Comparison of ENCODE assay signal across 8 cellular contexts in genomic region chr19:1855040-1855827, GRCh38. TPM values are rescaled to one million over a fixed set of nuclear protein-coding genes. Genes with fewer than 3 reads are reported as not detected.
DNase-seq lines count a peak whose midpoint lies in the region; ATAC-seq and TF ChIP-seq lines count a peak whose summit lies in the region.

No MANE protein-coding gene starts in this region.

- H3K36me3 Mint-ChIP-seq in H9 (ENCODE audit: insufficient read depth in 1 of 3, low read depth in 3 of 3), result peaks cover 0 to 10% (median 0%) of the 10 kb centered on the region in 3 experiments; a peak in 2 of 7 replicates
- H3K36me3 Mint-ChIP-seq in activated CD4-positive, alpha-beta T cell treated with anti-CD3 and anti-CD28 coated beads for 36 hours (ENCODE audit: low read depth), result peaks cover 2% of the 10 kb centered on the region

- peak overlapping the region; percentile 87 to 88 (median 87); a peak in 6 of 7 replicates for H3K27ac Mint-ChIP-seq in H9
- H3K27ac Mint-ChIP-seq in activated CD4-positive, alpha-beta T cell treated with anti-CD3 and anti-CD28 coated beads for 36 hours, result peak overlapping the region; percentile 86

- peaks cover 6% of the 10 kb centered on the region for H3K23me2 ChIP-seq in H9 (ENCODE audit: insufficient read length, low read depth, low read length, poor library complexity, severe bottlenecking)

- H3K9me3 ChIP-seq in DOHH2 (ENCODE audit: control insufficient read depth, insufficient read depth, low read length), result no peaks in the 10 kb centered on the region
- no peaks in the 10 kb centered on the region for H3K9me3 ChIP-seq in H9 (ENCODE audit: control insufficient read depth, low read depth, low read length)

- no peaks in the 10 kb centered on the region for H3K27me3 Mint-ChIP-seq in H9 (ENCODE audit: low read depth)
- no peaks in the 10 kb centered on the region for H3K27me3 Mint-ChIP-seq in activated CD4-positive, alpha-beta T cell treated with anti-CD3 and anti-CD28 coated beads for 36 hours

- ATAC-seq in activated CD4-positive, alpha-beta T cell treated with anti-CD3 and anti-CD28 coated beads for 36 hours, result peak; percentile 82

- no peak overlapping the region for H3K56ac ChIP-seq in H9 (ENCODE audit: insufficient read length, low read depth, low read length)

- CTCF ChIA-PET in activated CD4-positive, alpha-beta T cell treated with anti-CD3 and anti-CD28 coated beads for 36 hours (lab: Charles Lee), result no interaction called here

- H3K4me1 ChIP-seq in DOHH2 (ENCODE audit: control insufficient read depth, low read length), result peaks cover 88% of the 10 kb centered on the region
- peaks cover 7% of the 10 kb centered on the region; the same call in 1 of the 2 replicates for H3K4me1 ChIP-seq in H9 (ENCODE audit: insufficient read depth, low read length)

- intact Hi-C loops in activated CD4-positive, alpha-beta T cell treated with anti-CD3 and anti-CD28 coated beads for 36 hours (cut with DNase I, micrococcal nuclease), result loop anchor here (1.0 to 10.0 kb wide), 3 partner anchors 8 to 790 kb away; partner anchors contain the start of genes KLF16 (in 2 of the 2), ARHGAP45 (in 1 of the 2) and ATP8B3 (in 1 of the 2)
- intact Hi-C loops in lower leg skin (cut with DNase I; ENCODE audit: low total_unique reads), result no loop called here

- no peak overlapping the region for H3K14ac ChIP-seq in H9 (ENCODE audit: insufficient read depth, low read length)

- H3K79me1 ChIP-seq in H9 (ENCODE audit: insufficient read depth, low read depth, low read length, poor library complexity, severe bottlenecking), result peaks cover 11% of the 10 kb centered on the region

- TF ChIP-seq POLR2A in lower leg skin (IDR thresholded peaks at IDR 0.05), result no peak

- no peak overlapping the region for H2AFZ ChIP-seq in H9 (ENCODE audit: low read length)

- H3K4me2 ChIP-seq in DOHH2 (ENCODE audit: low read length) (peak overlapping the region; percentile 98), H9 (ENCODE audit: insufficient read depth, insufficient read length, low read length) (peak overlapping the region; percentile 42)

- H2BK15ac ChIP-seq in H9 (ENCODE audit: low read depth, low read length), result no peak overlapping the region

- peak overlapping the region; percentile 38 to 76 for H3K4me3 Mint-ChIP-seq in H9
- peak overlapping the region; percentile 78 for H3K4me3 Mint-ChIP-seq in activated CD4-positive, alpha-beta T cell treated with anti-CD3 and anti-CD28 coated beads for 36 hours

- no CpG with 5 or more reads among the region's 33 CpGs for WGBS in H9 (ENCODE audit: extremely low coverage, insufficient read length, low lambda C conversion rate)
- 7 to 14% methylated on average over 24 to 28 of the region's 33 CpGs for WGBS in lower leg skin, 2 donors

- no peak overlapping the region for H4K5ac ChIP-seq in H9 (ENCODE audit: insufficient read length, low read depth, low read length)

- no peak overlapping the region for H2BK5ac ChIP-seq in H9 (ENCODE audit: insufficient read length, low read length)

- H3K23ac ChIP-seq in H9 (ENCODE audit: insufficient read length, low read depth, low read length), result no peak overlapping the region

- peak; percentile 27 for TF ChIP-seq CTCF in DOHH2 (IDR thresholded peaks at IDR 0.05; ENCODE audit: low read depth, low read length, poor library complexity, severe bottlenecking)
- TF ChIP-seq CTCF in H9 (conservative IDR thresholded peaks at IDR 0.05), result no peak
- no peak for TF ChIP-seq CTCF in coronary artery (IDR thresholded peaks at IDR 0.05)
- TF ChIP-seq CTCF in lower leg skin (IDR thresholded peaks at IDR 0.05), result no peak

- peaks cover 13% of the 10 kb centered on the region; the same call in 1 of the 2 replicates for H4K20me1 ChIP-seq in DOHH2 (ENCODE audit: control insufficient read depth, insufficient read depth, low read depth, low read length)
- no peaks in the 10 kb centered on the region for H4K20me1 ChIP-seq in H9 (ENCODE audit: control insufficient read depth, insufficient read depth, insufficient read length)

- H3K79me2 ChIP-seq in DOHH2 (ENCODE audit: control insufficient read depth, low read length), result peaks cover 90% of the 10 kb centered on the region
- peaks cover 18% of the 10 kb centered on the region; the same call in 1 of the 2 replicates for H3K79me2 ChIP-seq in H9 (ENCODE audit: insufficient read depth, low read length)

- peak overlapping the region; percentile 22 for H3K18ac ChIP-seq in H9 (ENCODE audit: insufficient read length, low read depth, low read length)

- H3K27ac ChIP-seq in DOHH2 (ENCODE audit: low read depth, low read length) (peak overlapping the region; percentile 80), H9 (ENCODE audit: insufficient read length, low read depth, low read length) (peak overlapping the region; percentile 9), coronary artery (peak overlapping the region in 1 of 2 donors; percentile 90)

- H2BK20ac ChIP-seq in H9 (ENCODE audit: low read depth, low read length, poor library complexity, severe bottlenecking), result no peak overlapping the region

- peak; percentile 98 for DNase-seq in H9
- peak; percentile 82 for DNase-seq in NCI-H2196 treated with DMSO at 0.1 percent for 48 hours (lab: John Stamatoyannopoulos, UW; ENCODE audit: unreplicated experiment)
- peak; percentile 95 for DNase-seq in activated CD4-positive, alpha-beta T cell treated with anti-CD3 and anti-CD28 coated beads for 36 hours
- peak; percentile 89 for DNase-seq in coronary artery (ENCODE audit: low spot score)
- peak; percentile 91 to 98 for DNase-seq in lower leg skin (ENCODE audit: low spot score in 2 of 2)
- DNase-seq in stimulated activated CD4-positive, alpha-beta T cell treated with anti-CD3 and anti-CD28 coated beads, TNF-alpha, amount 100 ng/mL, for 24 hours (ENCODE audit: low read depth in 3 of 3), result peak in 2 of 3 experiments; percentile 47 to 87
- DNase-seq in HuH-7.5 (ENCODE audit: low spot score), result no peak

- H3K4me3 ChIP-seq in DOHH2 (ENCODE audit: low read length) (peak overlapping the region; percentile 78), coronary artery (peak overlapping the region; percentile 66), lower leg skin (ENCODE audit: low read depth, poor library complexity, severe bottlenecking) (no peak overlapping the region)

- POLR2A ChIA-PET in activated CD4-positive, alpha-beta T cell treated with anti-CD3 and anti-CD28 coated beads for 36 hours (lab: Charles Lee), result interaction anchor here (0.6 kb wide), 1 partner anchor 383 kb away, joined by 3 read pairs; no protein-coding TSS in a partner anchor

- no peak overlapping the region for H4K91ac ChIP-seq in H9 (ENCODE audit: insufficient read length, low read depth, low read length)

- no peak overlapping the region for H2BK120ac ChIP-seq in H9 (ENCODE audit: low read depth, low read length, poor library complexity, severe bottlenecking)

- no peak overlapping the region for H2AK5ac ChIP-seq in H9 (ENCODE audit: insufficient read length, low read length)

- peaks cover 10% of the 10 kb centered on the region for H3K36me3 ChIP-seq in DOHH2 (ENCODE audit: control insufficient read depth, low read length)

- no peak overlapping the region for H3K4ac ChIP-seq in H9 (ENCODE audit: low read depth, low read length)

- no peak overlapping the region for H4K8ac ChIP-seq in H9 (replicated peaks; ENCODE audit: insufficient read length, low read depth, low read length)

- no peak overlapping the region for H2BK12ac ChIP-seq in H9 (ENCODE audit: insufficient read length, low read depth, low read length)

- H3K4me1 Mint-ChIP-seq in H9, result peaks cover 33 to 67% of the 10 kb centered on the region in 2 experiments
- peaks cover 64% of the 10 kb centered on the region for H3K4me1 Mint-ChIP-seq in activated CD4-positive, alpha-beta T cell treated with anti-CD3 and anti-CD28 coated beads for 36 hours

- no peak overlapping the region for H3K9ac ChIP-seq in H9 (ENCODE audit: extremely low read depth, insufficient read length, low read length)

- no peaks in the 10 kb centered on the region for H3K27me3 ChIP-seq in DOHH2 (ENCODE audit: control insufficient read depth, low read length)
- H3K27me3 ChIP-seq in H9 (ENCODE audit: insufficient read depth, low read length), result no peaks in the 10 kb centered on the region

- H3K9me2 ChIP-seq in DOHH2 (replicated peaks; ENCODE audit: control insufficient read depth, low read length), result no peaks in the 10 kb centered on the region

- no peaks in the 10 kb centered on the region for H3K9me3 Mint-ChIP-seq in H9
- no peaks in the 10 kb centered on the region for H3K9me3 Mint-ChIP-seq in activated CD4-positive, alpha-beta T cell treated with anti-CD3 and anti-CD28 coated beads for 36 hours (ENCODE audit: low read depth)

- H3T11ph ChIP-seq in H9 (ENCODE audit: low read length), result no peak overlapping the region

- H3F3A ChIP-seq in DOHH2 (ENCODE audit: control insufficient read depth, insufficient read depth), result peaks cover 18% of the 10 kb centered on the region

RNA-seq across cellular contexts. Expression of gene REXO1, which starts 7.0 kb away (rescaled TPM):
- total RNA-seq in H9 (2021) (45.6 and 56.8 TPM in 2 replicates), lower leg skin (10 to 100 TPM; 32.9 to 51.1 (median 41.2) TPM)
- 10 to 100 TPM; 39.3 to 49.8 TPM for total RNA-seq in activated CD4-positive, alpha-beta T cell treated with anti-CD3 and anti-CD28 coated beads for 36 hours

RNA-seq across cellular contexts. Expression of gene KLF16, which starts 8.1 kb away (rescaled TPM):
- total RNA-seq in H9 (2021) (66.5 and 66.8 TPM in 2 replicates), lower leg skin (10 to 100 TPM in 3 of 4 donors, 1 to 10 TPM in 1; 9.0 to 16.2 (median 13.5) TPM)
- 10 to 100 TPM; 22.5 to 28.8 TPM for total RNA-seq in activated CD4-positive, alpha-beta T cell treated with anti-CD3 and anti-CD28 coated beads for 36 hours

RNA-seq across cellular contexts. Expression of gene ABHD17A, which starts 30.1 kb away (rescaled TPM):
- 47.5 and 50.3 TPM in 2 replicates for total RNA-seq in H9 (2021)
- 10 to 100 TPM; 84.5 to 88.5 TPM for total RNA-seq in activated CD4-positive, alpha-beta T cell treated with anti-CD3 and anti-CD28 coated beads for 36 hours
- total RNA-seq in lower leg skin, result 100 to 1,000 TPM; 154 to 201 (median 186) TPM

RNA-seq across cellular contexts. Expression of gene ATP8B3, which starts 43.2 kb away (rescaled TPM):
- total RNA-seq in H9 (2021), result 8.7 and 9.6 TPM in 2 replicates
- total RNA-seq in activated CD4-positive, alpha-beta T cell treated with anti-CD3 and anti-CD28 coated beads for 36 hours, result 1 to 10 TPM; 7.9 to 8.4 TPM
- total RNA-seq in lower leg skin, result 1 to 10 TPM in 1 of 4 donors, under 1 TPM in 3; 0.30 to 1.2 (median 0.66) TPM

RNA-seq across cellular contexts. Expression of gene ADAT3, which starts 50.0 kb away (rescaled TPM):
- total RNA-seq in H9 (2021) (12.2 and 12.9 TPM in 2 replicates), lower leg skin (10 to 100 TPM; 20.1 to 27.3 (median 25.7) TPM)
- total RNA-seq in activated CD4-positive, alpha-beta T cell treated with anti-CD3 and anti-CD28 coated beads for 36 hours, result 1 to 10 TPM; 5.6 to 6.1 TPM
